In the genomic region with DNA sequence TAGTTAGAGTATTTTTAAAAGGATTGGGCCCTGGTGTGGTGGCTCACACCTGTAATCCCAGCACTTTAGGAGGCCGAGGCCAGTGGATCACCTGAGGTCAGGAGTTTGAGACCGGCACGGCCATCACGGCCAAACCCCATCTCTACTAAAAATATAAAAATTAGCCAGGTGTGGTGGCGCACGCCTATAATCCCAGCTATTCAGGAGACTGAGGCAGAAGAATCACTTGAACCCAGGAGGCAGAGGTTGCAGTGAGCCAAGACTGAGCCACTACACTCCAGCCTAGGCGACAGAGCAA, we compare ENCODE assay signal across 6 cellular contexts. TPM values are rescaled to one million over a fixed set of nuclear protein-coding genes. Genes with fewer than 3 reads are reported as not detected.
"Had no signal": no experiment of that assay in that cellular context is flagged by ENCODE, and none has a peak within 500 bp of the region (broad histone marks: within the 10 kb centered on the region; RNA-seq: fewer than 3 reads in every experiment).

No MANE protein-coding gene starts in this region.

RNA-seq across cellular contexts. Expression of gene DBX1, which starts 31.8 kb away (rescaled TPM):
- total RNA-seq: K562, LHCN-M2, NCI-H460, Right ventricle myocardium superior, SJSA1 had no signal
- polyA plus RNA-seq: IgD-negative memory B cell, K562 had no signal
